In genomic region chr10:132193907-132194552, GRCh38 we compare ENCODE assay signal across 11 cellular contexts. TPM values are rescaled to one million over a fixed set of nuclear protein-coding genes. Genes with fewer than 3 reads are reported as not detected.
DNase-seq lines count a peak whose midpoint lies in the region; ATAC-seq and TF ChIP-seq lines count a peak whose summit lies in the region.
"Had no signal": no experiment of that assay in that cellular context is flagged by ENCODE, and none has a peak within 500 bp of the region (broad histone marks: within the 10 kb centered on the region; RNA-seq: fewer than 3 reads in every experiment).

No MANE protein-coding gene starts in this region.

- H3K27ac ChIP-seq in mammary epithelial cell (ENCODE audit: insufficient read depth, low read depth, low read length) (no peak overlapping the region), upper lobe of right lung (no peak overlapping the region), esophagus muscularis mucosa (replicated peaks in 1 of 4) (no peak overlapping the region)
- H3K27ac ChIP-seq: parathyroid adenoma, SJCRH30 had no signal

- intact Hi-C loops in mammary epithelial cell (cut with micrococcal nuclease) (no loop called here), left ventricle myocardium superior (cut with micrococcal nuclease) (no loop called here), upper lobe of right lung (cut with DNase I) (no loop called here), esophagus muscularis mucosa (cut with DNase I) (no loop called here)

- no peaks in the 10 kb centered on the region for H3K79me2 ChIP-seq in mammary epithelial cell (ENCODE audit: insufficient read depth, low read length)
- H3K79me2 ChIP-seq: parathyroid adenoma had no signal

- in situ Hi-C loops in T47D (cut with HindIII; ENCODE audit: low pct_unique_long_range_greater_than_20kb, low sequenced_read_pairs) = no loop called here
- in situ Hi-C loops in mammary epithelial cell (cut with MboI; ENCODE audit: low sequenced_read_pairs in 2 of 2) = no loop called here

- TF ChIP-seq CTCF in mammary epithelial cell (conservative IDR thresholded peaks at IDR 0.05 in 1 of 2, IDR thresholded peaks at IDR 0.05 in 1 of 2; ENCODE audit: extremely low read depth in 1 of 2, insufficient read depth in 1 of 2, low read depth in 1 of 2, low read length in 2 of 2) (no peak), upper lobe of right lung (IDR thresholded peaks at IDR 0.05) (no peak), esophagus muscularis mucosa (IDR thresholded peaks at IDR 0.05) (no peak)

- no peaks in the 10 kb centered on the region for H3K36me3 Mint-ChIP-seq in T-helper 2 cell treated with Interferon-gamma antibody and Interleukin-4, amounts not matched to agents 5 μg/mL and 100 μg/mL, for 36 hours (ENCODE audit: low read depth)

- H3K9me3 Mint-ChIP-seq in T-helper 2 cell treated with Interferon-gamma antibody and Interleukin-4, amounts not matched to agents 5 μg/mL and 100 μg/mL, for 36 hours = no peaks in the 10 kb centered on the region

- no peak overlapping the region for H3K9ac ChIP-seq in mammary epithelial cell (ENCODE audit: insufficient read depth, low read length)
- H3K9ac ChIP-seq: parathyroid adenoma had no signal

- H3K4me2 ChIP-seq in mammary epithelial cell (ENCODE audit: insufficient read depth, low read depth, low read length) = no peak overlapping the region

- H3K36me3 ChIP-seq in mammary epithelial cell (ENCODE audit: insufficient read depth, low read length) = no peaks in the 10 kb centered on the region
- H3K36me3 ChIP-seq in upper lobe of right lung = no peaks in the 10 kb centered on the region
- peaks cover 0 to 17% (median 0%) of the 10 kb centered on the region in 4 donors for H3K36me3 ChIP-seq in esophagus muscularis mucosa
- H3K36me3 ChIP-seq: SJCRH30 had no signal

- H3K4me1 Mint-ChIP-seq in T-helper 2 cell treated with Interferon-gamma antibody and Interleukin-4, amounts not matched to agents 5 μg/mL and 100 μg/mL, for 36 hours (ENCODE audit: low read depth) = no peaks in the 10 kb centered on the region

- ATAC-seq in left ventricle myocardium superior (peak; percentile 66), upper lobe of right lung (peak; percentile 37), GM18520 (IDR thresholded peaks at IDR 0.05; ENCODE audit: unreplicated experiment) (no peak)

- BruUV-seq in mammary epithelial cell (replicated peaks; lab: Mats Ljungman, UMichigan) = no TSS peak

- TF ChIP-seq POLR2A in esophagus muscularis mucosa (IDR thresholded peaks at IDR 0.05; ENCODE audit: low read depth) = no peak

- no peak overlapping the region for H3K27ac Mint-ChIP-seq in T-helper 2 cell treated with Interferon-gamma antibody and Interleukin-4, amounts not matched to agents 5 μg/mL and 100 μg/mL, for 36 hours

- no peak for TF ChIP-seq EP300 in esophagus muscularis mucosa (IDR thresholded peaks at IDR 0.05)

- H3K4me1 ChIP-seq in mammary epithelial cell (ENCODE audit: insufficient read depth, low read length) (no peaks in the 10 kb centered on the region), upper lobe of right lung (no peaks in the 10 kb centered on the region), esophagus muscularis mucosa (peaks cover 0 to 17% (median 0%) of the 10 kb centered on the region in 4 donors)
- H3K4me1 ChIP-seq: parathyroid adenoma, SJCRH30 had no signal

- 68% methylated on average over 9 of the region's 21 CpGs for WGBS in mammary epithelial cell (ENCODE audit: low coverage, missing lambda C conversion rate)
- WGBS in esophagus muscularis mucosa = 0% methylated on average over 1 of the region's 21 CpGs

- no peaks in the 10 kb centered on the region for H3K9me3 ChIP-seq in mammary epithelial cell (replicated peaks; ENCODE audit: insufficient read depth, low read length)
- no peaks in the 10 kb centered on the region for H3K9me3 ChIP-seq in upper lobe of right lung
- no peaks in the 10 kb centered on the region for H3K9me3 ChIP-seq in esophagus muscularis mucosa
- H3K9me3 ChIP-seq: SJCRH30 had no signal

- H3K27me3 Mint-ChIP-seq in T-helper 2 cell treated with Interferon-gamma antibody and Interleukin-4, amounts not matched to agents 5 μg/mL and 100 μg/mL, for 36 hours (ENCODE audit: low read depth) = no peaks in the 10 kb centered on the region

- H4K20me1 ChIP-seq in mammary epithelial cell (ENCODE audit: insufficient read depth, low read length) = no peaks in the 10 kb centered on the region

- H3K27me3 ChIP-seq in mammary epithelial cell (ENCODE audit: insufficient read depth, low read length) (no peaks in the 10 kb centered on the region), upper lobe of right lung (peaks cover 1% of the 10 kb centered on the region), esophagus muscularis mucosa (peaks cover 0 to 13% (median under 1%) of the 10 kb centered on the region in 4 donors)
- H3K27me3 ChIP-seq: dorsolateral prefrontal cortex, SJCRH30 had no signal

- H3K4me3 Mint-ChIP-seq in T-helper 2 cell treated with Interferon-gamma antibody and Interleukin-4, amounts not matched to agents 5 μg/mL and 100 μg/mL, for 36 hours = no peak overlapping the region

- dilution Hi-C loops in mammary epithelial cell (cut with HindIII; ENCODE audit: low sequenced_read_pairs) = no loop called here

- H3K4me3 ChIP-seq in mammary epithelial cell (replicated peaks in 1 of 3; ENCODE audit: insufficient read depth in 1 of 3, low read depth in 2 of 3, low read length in 3 of 3) (no peak overlapping the region), upper lobe of right lung (no peak overlapping the region), esophagus muscularis mucosa (no peak overlapping the region)
- H3K4me3 ChIP-seq: dorsolateral prefrontal cortex, SJCRH30 had no signal

- DNase-seq in T47D (ENCODE audit: low read depth in 1 of 2, low spot score in 1 of 2) = peak; percentile 62 to 79
- no peak for DNase-seq in mammary epithelial cell
- DNase-seq in T-helper 2 cell treated with Interferon-gamma antibody and Interleukin-4, amounts not matched to agents 5 μg/mL and 100 μg/mL, for 36 hours (ENCODE audit: low spot score) = peak; percentile 18
- peak; percentile 71 for DNase-seq in left ventricle myocardium superior
- DNase-seq in upper lobe of right lung = no peak
- no peak for DNase-seq in esophagus muscularis mucosa (ENCODE audit: extremely low spot score)
- DNase-seq in NCI-H2196 treated with DMSO at 0.1 percent for 48 hours (lab: John Stamatoyannopoulos, UW; ENCODE audit: unreplicated experiment) = no peak

- CTCF ChIA-PET in mammary epithelial cell (lab: Charles Lee; ENCODE audit: low non-redundant PET) = no interaction called here

- H2AFZ ChIP-seq in mammary epithelial cell (ENCODE audit: low read depth, low read length) = no peak overlapping the region
- H2AFZ ChIP-seq: parathyroid adenoma had no signal

RNA-seq across cellular contexts. Expression of gene DPYSL4, which starts 7.3 kb away (rescaled TPM):
- total RNA-seq in mammary epithelial cell (1 to 10 TPM; 3.0 to 5.6 TPM), left ventricle myocardium superior (45.2 TPM), upper lobe of right lung (1.7 TPM), esophagus muscularis mucosa (1 to 10 TPM in 3 of 4 donors, under 1 TPM in 1; 0.42 to 4.5 (median 1.9) TPM)
- 6.6 TPM for polyA plus RNA-seq in mammary epithelial cell
- polyA minus RNA-seq in mammary epithelial cell = 3.3 TPM
- total RNA-seq: SJCRH30 had no signal

Comparison
In these comparisons a context has a peak if more than half of its experiments do, and no peak if none do; other contexts are left out.
1. DNase-seq: peak in T47D (2 of 2), T-helper 2 cell treated with Interferon-gamma antibody and Interleukin-4, amounts not matched to agents 5 μg/mL and 100 μg/mL, for 36 hours (single experiment) and left ventricle myocardium superior (single experiment); none in mammary epithelial cell (single experiment), upper lobe of right lung (single experiment), esophagus muscularis mucosa (single experiment) and NCI-H2196 treated with DMSO at 0.1 percent for 48 hours (single experiment).